In the genomic region with DNA sequence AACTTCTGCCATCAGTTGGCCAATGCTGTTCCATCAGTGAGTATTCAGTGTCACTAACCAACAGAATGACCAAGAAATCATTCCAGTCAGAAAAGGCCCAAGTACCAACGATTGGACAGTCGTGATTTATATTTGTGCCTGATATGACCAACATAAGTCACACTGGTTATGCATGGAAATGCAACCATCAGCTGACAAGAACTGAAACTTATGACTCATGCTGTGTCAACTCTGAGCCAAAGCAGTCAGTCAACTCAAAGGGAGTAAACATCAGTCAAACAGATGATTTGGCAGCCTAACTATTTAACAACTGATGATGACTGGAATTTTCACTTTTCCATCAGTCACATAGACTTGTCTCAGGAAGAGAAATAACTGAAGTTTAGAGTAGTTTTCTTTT, we compare ENCODE assay signal across 8 cellular contexts.
A peak's percentile ranks its signal among the peaks of the same experiment; 100 is the strongest.
DNase-seq lines count a peak whose midpoint lies in the region; ATAC-seq, FAIRE-seq and TF ChIP-seq lines count a peak whose summit lies in the region.

No MANE protein-coding gene starts in this region.

- H2BK120ac ChIP-seq in mesendoderm (ENCODE audit: low read depth, low read length), result no peak overlapping the region

- peak overlapping the region; percentile 70 for H3K27ac Mint-ChIP-seq in type B pancreatic cell

- TF ChIP-seq CTCF in type B pancreatic cell (conservative IDR thresholded peaks at IDR 0.05) (no peak), stomach (IDR thresholded peaks at IDR 0.05) (no peak)

- no peak overlapping the region for H3K23ac ChIP-seq in mesendoderm (ENCODE audit: low read length)

- H4K8ac ChIP-seq in mesendoderm (ENCODE audit: low read depth, low read length), result no peak overlapping the region

- no peak for TF ChIP-seq EP300 in stomach (IDR thresholded peaks at IDR 0.05)

- no peak for DNase-seq in GM12892 (ENCODE audit: insufficient read length)
- DNase-seq in dermis blood vessel endothelial cell, result peak; percentile 49
- DNase-seq in type B pancreatic cell (ENCODE audit: extremely low spot score, unreplicated experiment), result no peak
- no peak for DNase-seq in mesendoderm
- no peak for DNase-seq in NCI-H2227 treated with DMSO at 0.1 percent for 48 hours (lab: John Stamatoyannopoulos, UW)
- DNase-seq in stomach, result no peak

- H3K4ac ChIP-seq in mesendoderm (ENCODE audit: low read depth, low read length), result no peak overlapping the region

- no peak overlapping the region for H3K18ac ChIP-seq in mesendoderm (ENCODE audit: low read length)

- no CpG with 5 or more reads among the region's 2 CpGs for WGBS in mesendoderm (ENCODE audit: extremely low coverage, insufficient coverage, low lambda C conversion rate)
- 9 to 28% (median 20%) methylated on average over 2 of the region's 2 CpGs for WGBS in stomach, 5 donors

- H2AK5ac ChIP-seq in mesendoderm (ENCODE audit: low read length), result no peak overlapping the region

- no peak overlapping the region for H3K4me2 ChIP-seq in mesendoderm (ENCODE audit: low read length)

- H3K36me3 Mint-ChIP-seq in type B pancreatic cell, result no peaks in the 10 kb centered on the region

- no peak overlapping the region for H4K5ac ChIP-seq in mesendoderm (ENCODE audit: low read length)

- no peak overlapping the region for H2BK15ac ChIP-seq in mesendoderm (replicated peaks; ENCODE audit: low read depth)

- no peak overlapping the region for H3K9ac ChIP-seq in mesendoderm (ENCODE audit: low read length)

- intact Hi-C loops in stomach (cut with DNase I; ENCODE audit: low total_unique reads), result no loop called here

- peak; percentile 87 for FAIRE-seq in GM12892 (lab: Jason Lieb, UNC)

- no peaks in the 10 kb centered on the region for H3K79me2 ChIP-seq in mesendoderm (ENCODE audit: control insufficient read depth, insufficient read depth, low read length)

- no peaks in the 10 kb centered on the region for H3K9me3 Mint-ChIP-seq in type B pancreatic cell

- no peaks in the 10 kb centered on the region for H3K9me3 ChIP-seq in stomach

- H3K4me3 ChIP-seq in mesendoderm (ENCODE audit: low read length), result no peak overlapping the region
- H3K4me3 ChIP-seq in stomach, result no peak overlapping the region

- TF ChIP-seq POLR2A in GM12892 (IDR thresholded peaks at IDR 0.05; ENCODE audit: low read depth, low read length) (no peak), stomach (IDR thresholded peaks at IDR 0.05) (no peak)

- H3K27me3 ChIP-seq in mesendoderm (ENCODE audit: insufficient read depth, low read length, poor library complexity), result no peaks in the 10 kb centered on the region
- peaks cover 0 to 13% (median 0%) of the 10 kb centered on the region in 3 donors for H3K27me3 ChIP-seq in stomach

- ATAC-seq in GM21381 (IDR thresholded peaks at IDR 0.05; ENCODE audit: unreplicated experiment) (peak; percentile 89), HG03575 (IDR thresholded peaks at IDR 0.05; ENCODE audit: extremely low read depth, insufficient number of reproducible peaks, low FRiP score, unreplicated experiment) (peak; percentile 64)

- H3K79me1 ChIP-seq in mesendoderm (ENCODE audit: low read length), result no peaks in the 10 kb centered on the region

- H3K56ac ChIP-seq in mesendoderm (ENCODE audit: low read length), result no peak overlapping the region

- no peak overlapping the region for H3K4me3 Mint-ChIP-seq in type B pancreatic cell

- H3K36me3 ChIP-seq in mesendoderm (ENCODE audit: control insufficient read depth, insufficient read depth, low read length) (no peaks in the 10 kb centered on the region), stomach (no peaks in the 10 kb centered on the region)

- H3K4me1 ChIP-seq in mesendoderm (ENCODE audit: control insufficient read depth, low read depth, low read length), result no peaks in the 10 kb centered on the region
- peaks cover 0 to 5% (median 0%) of the 10 kb centered on the region in 4 donors for H3K4me1 ChIP-seq in stomach

- H3K4me1 Mint-ChIP-seq in type B pancreatic cell (ENCODE audit: unreplicated experiment), result no peaks in the 10 kb centered on the region

- H3K27me3 Mint-ChIP-seq in type B pancreatic cell, result peaks cover 71% of the 10 kb centered on the region

- no peak overlapping the region for H3K27ac ChIP-seq in mesendoderm (ENCODE audit: low read depth, low read length)
- no peak overlapping the region for H3K27ac ChIP-seq in stomach

- no peak overlapping the region for H2BK5ac ChIP-seq in mesendoderm (ENCODE audit: low read length)
